8 cellular contexts compared by ENCODE assay signal in the genomic region with DNA sequence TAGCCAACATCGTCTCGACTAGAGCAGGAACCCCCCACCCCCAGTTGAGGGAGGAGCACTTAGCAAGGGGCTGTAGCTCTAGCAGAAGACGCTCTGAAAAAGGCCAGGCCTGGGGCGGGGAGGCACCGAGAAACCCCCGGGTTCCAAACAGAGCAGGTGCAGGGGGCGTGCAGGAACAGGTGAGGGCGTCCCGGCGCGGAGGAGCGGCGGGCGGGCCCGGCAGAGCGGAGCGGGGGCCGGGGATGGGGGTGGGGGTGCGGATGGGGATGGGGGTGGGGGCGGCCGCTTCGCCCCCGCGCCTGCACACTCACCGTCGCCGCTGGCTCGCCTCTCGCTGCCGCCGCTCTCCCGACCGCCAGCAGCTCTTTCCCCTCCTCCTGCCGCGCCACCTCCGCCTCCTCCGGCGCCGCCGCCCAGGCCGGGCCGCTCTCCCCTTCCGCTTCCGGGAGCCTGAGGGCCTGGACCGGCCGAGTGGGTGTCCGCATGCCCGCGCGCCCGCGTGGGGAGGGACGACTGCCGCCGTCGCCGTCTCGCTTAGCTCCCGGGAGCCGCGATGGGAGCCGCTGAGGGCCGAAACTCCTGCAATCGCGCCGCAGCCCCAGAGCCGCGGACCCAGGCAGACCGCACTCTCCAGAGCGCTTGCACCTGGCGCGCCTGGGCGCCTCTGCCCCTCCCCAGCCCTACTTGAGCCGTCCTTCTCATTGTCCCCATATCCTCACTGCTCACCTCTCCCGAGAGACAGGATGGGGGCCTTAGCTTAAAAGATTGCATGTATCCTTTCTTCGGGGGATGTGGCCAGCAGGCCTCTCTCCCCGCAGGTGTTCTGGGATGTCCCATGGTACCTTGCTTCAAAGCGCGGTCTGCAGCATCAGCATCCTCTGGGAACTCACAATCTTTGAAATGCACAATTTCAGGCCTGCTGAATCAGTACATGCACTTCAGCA. TPM values are rescaled to one million over a fixed set of nuclear protein-coding genes. Genes with fewer than 3 reads are reported as not detected.
A peak's percentile ranks its signal among the peaks of the same experiment; 100 is the strongest.
DNase-seq lines count a peak whose midpoint lies in the region; ATAC-seq and TF ChIP-seq lines count a peak whose summit lies in the region.

A gene with protein sequence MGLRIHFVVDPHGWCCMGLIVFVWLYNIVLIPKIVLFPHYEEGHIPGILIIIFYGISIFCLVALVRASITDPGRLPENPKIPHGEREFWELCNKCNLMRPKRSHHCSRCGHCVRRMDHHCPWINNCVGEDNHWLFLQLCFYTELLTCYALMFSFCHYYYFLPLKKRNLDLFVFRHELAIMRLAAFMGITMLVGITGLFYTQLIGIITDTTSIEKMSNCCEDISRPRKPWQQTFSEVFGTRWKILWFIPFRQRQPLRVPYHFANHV (minus strand): TSS at position 515 of the 944 bp plus-strand sequence. CDS start 19,092 bp downstream, outside the sequence.

- TF ChIP-seq CTCF in neural progenitor cell (IDR thresholded peaks at IDR 0.05): no peak

- peaks cover 31% of the 10 kb centered on the region for H3K4me1 Mint-ChIP-seq in neural progenitor cell

- H3K9ac ChIP-seq in neural progenitor cell: peak within 1 kb of the TSS; percentile 71

- H3K27ac ChIP-seq in neural progenitor cell: no peak within 1 kb of the TSS

- no peaks in the 10 kb centered on the region for H3K9me3 ChIP-seq in neural progenitor cell (ENCODE audit: low read depth)

- H3K27me3 ChIP-seq in neural progenitor cell: no peaks in the 10 kb centered on the region

- no peaks in the 10 kb centered on the region for H3K9me3 Mint-ChIP-seq in neural progenitor cell

- H3K4me3 Mint-ChIP-seq in neural progenitor cell: peak within 1 kb of the TSS; percentile 99

- peak within 1 kb of the TSS; percentile 83 for H3K4me3 ChIP-seq in neural progenitor cell

- no peaks in the 10 kb centered on the region for H3K27me3 Mint-ChIP-seq in neural progenitor cell (ENCODE audit: insufficient read depth, low read depth)

- no peaks in the 10 kb centered on the region for H4K20me1 ChIP-seq in neural progenitor cell (ENCODE audit: low read depth)

- peaks cover 33% of the 10 kb centered on the region for H3K79me2 ChIP-seq in neural progenitor cell (ENCODE audit: low read depth)

- H3K4me2 ChIP-seq in neural progenitor cell: peak within 1 kb of the TSS; percentile 86

- ATAC-seq in GM19438 (IDR thresholded peaks at IDR 0.05; ENCODE audit: low read depth, unreplicated experiment): peak; percentile 83
- ATAC-seq in HG03565 (IDR thresholded peaks at IDR 0.05; ENCODE audit: unreplicated experiment): peak; percentile 75

- DNase-seq in COR-L47 (lab: John Stamatoyannopoulos, UW) (peak; percentile 70), RKO (ENCODE audit: low spot score) (peak; percentile 73), foreskin melanocyte (peak; percentile 35), neural progenitor cell (ENCODE audit: low spot score) (peak; percentile 64), stromal cell of bone marrow (ENCODE audit: low read depth) (peak; percentile 25)
- DNase-seq in activated effector memory CD4-positive, alpha-beta T cell treated with anti-CD3 and anti-CD28 coated beads, Interleukin-2, amount 50 U/mL, for 16 hours: peak; percentile 85

- H2AFZ ChIP-seq in neural progenitor cell (replicated peaks): peak within 1 kb of the TSS; percentile 95

- H3F3A ChIP-seq in neural progenitor cell (ENCODE audit: low read depth): peaks cover 2% of the 10 kb centered on the region

- H3K4me1 ChIP-seq in neural progenitor cell: peaks cover 13% of the 10 kb centered on the region

- peaks cover 6% of the 10 kb centered on the region for H3K36me3 Mint-ChIP-seq in neural progenitor cell

- peak within 1 kb of the TSS; percentile 99 for H3K27ac Mint-ChIP-seq in neural progenitor cell

- H3K36me3 ChIP-seq in neural progenitor cell: no peaks in the 10 kb centered on the region

RNA-seq across cellular contexts. Expression of the gene that starts here (rescaled TPM):
- total RNA-seq in neural progenitor cell (ENCODE audit: low replicate concordance): 14.4 and 22.5 TPM in 2 replicates

Comparison
In these comparisons a context has a peak if more than half of its experiments do, and no peak if none do; other contexts are left out.
1. DNase-seq: peak in every context shown above with its lines; median percentile 85 in activated effector memory CD4-positive, alpha-beta T cell treated with anti-CD3 and anti-CD28 coated beads, Interleukin-2, amount 50 U/mL, for 16 hours; 73 in RKO; 70 in COR-L47; 64 in neural progenitor cell; 35 in foreskin melanocyte; 25 in stromal cell of bone marrow.